Comparison of ENCODE assay signal across 1 cellular context in genomic region chr15:101723874-101724674, GRCh38.
TF ChIP-seq lines count a peak whose summit lies in the region.

Gene TARS3 (minus strand): TSS chr15:101724473. CDS start chr15:101724387, 86 bp downstream.

TF ChIP-seq in K562, 482 proteins besides CTCF, POLR2A, EP300 and RAD21 (continued from another document and continues in another):
- TF ChIP-seq ZNF609 (CRISPR knock-in tag; IDR thresholded peaks at IDR 0.05; ENCODE audit: borderline replicate concordance): no peak
- TF ChIP-seq ZNF165 (CRISPR knock-in tag; IDR thresholded peaks at IDR 0.05; ENCODE audit: borderline replicate concordance): no peak
- no peak for TF ChIP-seq SP2 (IDR thresholded peaks at IDR 0.05; ENCODE audit: extremely low read depth, low read depth, low read length, poor library complexity, severe bottlenecking)
- TF ChIP-seq SAFB (IDR thresholded peaks at IDR 0.05; ENCODE audit: borderline replicate concordance, low read depth, low read length): 0 out of 2 replicates have a peak, but pooled peaks have one; percentile 54
- TF ChIP-seq BCL6 (CRISPR knock-in tag; IDR thresholded peaks at IDR 0.05): no peak
- TF ChIP-seq MAFG (tag; conservative IDR thresholded peaks at IDR 0.05): no peak
- no peak for TF ChIP-seq ZNF696 (CRISPR knock-in tag; conservative IDR thresholded peaks at IDR 0.05)
- TF ChIP-seq NFRKB (IDR thresholded peaks at IDR 0.05; ENCODE audit: low read depth): no peak
- TF ChIP-seq NCOA6 (IDR thresholded peaks at IDR 0.05): peak; percentile 42; the same call in 1 of the 2 replicates
- 0 out of 4 replicates have a peak, but pooled peaks have one; percentile 36 to 68 for TF ChIP-seq SIN3A (IDR thresholded peaks at IDR 0.05; ENCODE audit: borderline replicate concordance in 2 of 2, control insufficient read depth in 1 of 2, low read depth in 2 of 2, low read length in 2 of 2)
- TF ChIP-seq CEBPB (tag; IDR thresholded peaks at IDR 0.05): no peak
- no peak for TF ChIP-seq ZNF507 (tag; conservative IDR thresholded peaks at IDR 0.05)
- TF ChIP-seq POLR2AphosphoS5 (IDR thresholded peaks at IDR 0.05; ENCODE audit: control insufficient read depth, insufficient read depth, low read depth, low read length): peak; percentile 64
- TF ChIP-seq ATF7 (IDR thresholded peaks at IDR 0.05): peak; percentile 79
- TF ChIP-seq ZNF764 (CRISPR knock-in tag; IDR thresholded peaks at IDR 0.05; ENCODE audit: low read depth): no peak
- TF ChIP-seq HEY1 (CRISPR knock-in tag; IDR thresholded peaks at IDR 0.05; ENCODE audit: borderline replicate concordance): no peak
- TF ChIP-seq, protein P1, sequence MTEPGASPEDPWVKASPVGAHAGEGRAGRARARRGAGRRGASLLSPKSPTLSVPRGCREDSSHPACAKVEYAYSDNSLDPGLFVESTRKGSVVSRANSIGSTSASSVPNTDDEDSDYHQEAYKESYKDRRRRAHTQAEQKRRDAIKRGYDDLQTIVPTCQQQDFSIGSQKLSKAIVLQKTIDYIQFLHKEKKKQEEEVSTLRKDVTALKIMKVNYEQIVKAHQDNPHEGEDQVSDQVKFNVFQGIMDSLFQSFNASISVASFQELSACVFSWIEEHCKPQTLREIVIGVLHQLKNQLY (CRISPR knock-in tag; conservative IDR thresholded peaks at IDR 0.05): no peak
- TF ChIP-seq, protein P2, sequence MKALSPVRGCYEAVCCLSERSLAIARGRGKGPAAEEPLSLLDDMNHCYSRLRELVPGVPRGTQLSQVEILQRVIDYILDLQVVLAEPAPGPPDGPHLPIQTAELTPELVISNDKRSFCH (CRISPR knock-in tag; IDR thresholded peaks at IDR 0.05): no peak
- TF ChIP-seq, protein P2 (tag; IDR thresholded peaks at IDR 0.05): peak; percentile 78
- no peak for TF ChIP-seq HMGN3 (IDR thresholded peaks at IDR 0.05; ENCODE audit: borderline replicate concordance, extremely low read depth, insufficient read length, low read depth, low read length)
- TF ChIP-seq GTF2F1 (IDR thresholded peaks at IDR 0.05; ENCODE audit: low read depth, low read length): no peak
- TF ChIP-seq, protein P3, sequence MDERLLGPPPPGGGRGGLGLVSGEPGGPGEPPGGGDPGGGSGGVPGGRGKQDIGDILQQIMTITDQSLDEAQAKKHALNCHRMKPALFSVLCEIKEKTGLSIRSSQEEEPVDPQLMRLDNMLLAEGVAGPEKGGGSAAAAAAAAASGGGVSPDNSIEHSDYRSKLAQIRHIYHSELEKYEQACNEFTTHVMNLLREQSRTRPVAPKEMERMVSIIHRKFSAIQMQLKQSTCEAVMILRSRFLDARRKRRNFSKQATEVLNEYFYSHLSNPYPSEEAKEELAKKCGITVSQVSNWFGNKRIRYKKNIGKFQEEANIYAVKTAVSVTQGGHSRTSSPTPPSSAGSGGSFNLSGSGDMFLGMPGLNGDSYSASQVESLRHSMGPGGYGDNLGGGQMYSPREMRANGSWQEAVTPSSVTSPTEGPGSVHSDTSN (CRISPR knock-in tag; IDR thresholded peaks at IDR 0.05; ENCODE audit: low read depth): no peak
- TF ChIP-seq, protein P3 (tag; conservative IDR thresholded peaks at IDR 0.05; ENCODE audit: low read depth): no peak
- peak; percentile 64; the same call in 1 of the 2 replicates for TF ChIP-seq KLF13 (tag; IDR thresholded peaks at IDR 0.05; ENCODE audit: borderline replicate concordance, low read depth)
- TF ChIP-seq MEF2A (IDR thresholded peaks at IDR 0.05; ENCODE audit: control insufficient read depth, low read depth, low read length): no peak
- TF ChIP-seq GATAD2B (IDR thresholded peaks at IDR 0.05; ENCODE audit: borderline replicate concordance): peak; percentile 56; the same call in 1 of the 2 replicates
- no peak for TF ChIP-seq RFX7 (CRISPR knock-in tag; IDR thresholded peaks at IDR 0.05)
- no peak for TF ChIP-seq SNRNP70 (optimal IDR thresholded peaks at IDR 0.05; ENCODE audit: low read depth, low read length)
- peak; percentile 34 to 89 (median 65) for TF ChIP-seq YY1 (IDR thresholded peaks at IDR 0.05; ENCODE audit: borderline replicate concordance in 1 of 3, control insufficient read depth in 1 of 3, extremely low read depth in 1 of 3, insufficient read depth in 3 of 3, insufficient read length in 1 of 3, insufficient replicate concordance in 2 of 3, low read depth in 1 of 3, low read length in 2 of 3)
- no peak for TF ChIP-seq TCF7 (IDR thresholded peaks at IDR 0.05; ENCODE audit: borderline replicate concordance)
- no peak for TF ChIP-seq ZNF830 (CRISPR knock-in tag; IDR thresholded peaks at IDR 0.05)
- peak; percentile 83; the same call in 1 of the 2 replicates for TF ChIP-seq ZBTB1 (CRISPR knock-in tag; IDR thresholded peaks at IDR 0.05; ENCODE audit: borderline replicate concordance, low read depth)
- TF ChIP-seq TAF7 (tag; IDR thresholded peaks at IDR 0.05): no peak
- no peak for TF ChIP-seq ZNF79 (CRISPR knock-in tag; IDR thresholded peaks at IDR 0.05; ENCODE audit: low read depth)
- TF ChIP-seq MTA2 (IDR thresholded peaks at IDR 0.05; ENCODE audit: low read depth): no peak
- no peak for TF ChIP-seq CEBPG (CRISPR knock-in tag; IDR thresholded peaks at IDR 0.05)
- TF ChIP-seq CEBPG (tag; conservative IDR thresholded peaks at IDR 0.05 in 1 of 2, IDR thresholded peaks at IDR 0.05 in 1 of 2): no peak
- TF ChIP-seq ZFP1 (CRISPR knock-in tag; IDR thresholded peaks at IDR 0.05): no peak
- peak; percentile 49; the same call in 1 of the 2 replicates for TF ChIP-seq ZNF592 (IDR thresholded peaks at IDR 0.05)
- TF ChIP-seq ZBED1 (IDR thresholded peaks at IDR 0.05): no peak
- no peak for TF ChIP-seq HDAC6 (IDR thresholded peaks at IDR 0.05; ENCODE audit: low read depth, low read length)
- TF ChIP-seq ZZZ3 (IDR thresholded peaks at IDR 0.05): no peak
- TF ChIP-seq RBM22 (IDR thresholded peaks at IDR 0.05; ENCODE audit: low read depth, low read length, poor library complexity, severe bottlenecking): no peak
- peak; percentile 95 for TF ChIP-seq MED1 (CRISPR knock-in tag; IDR thresholded peaks at IDR 0.05; ENCODE audit: borderline replicate concordance)
- peak; percentile 24; the same call in 1 of the 2 replicates for TF ChIP-seq KDM2B (CRISPR knock-in tag; IDR thresholded peaks at IDR 0.05)
- no peak for TF ChIP-seq ZNF41 (CRISPR knock-in tag; conservative IDR thresholded peaks at IDR 0.05)
- TF ChIP-seq ZBTB11 (CRISPR knock-in tag; IDR thresholded peaks at IDR 0.05): 0 out of 6 replicates have a peak, but pooled peaks of 1 of the 3 experiments have one; percentile 43
- no peak for TF ChIP-seq ZNF436 (CRISPR knock-in tag; IDR thresholded peaks at IDR 0.05)
- TF ChIP-seq ARNT (IDR thresholded peaks at IDR 0.05): no peak
- peak; percentile 43; the same call in 1 of the 2 replicates for TF ChIP-seq NFIC (IDR thresholded peaks at IDR 0.05)
- TF ChIP-seq ZNF217 (CRISPR knock-in tag; IDR thresholded peaks at IDR 0.05): no peak
- TF ChIP-seq ZNF280A (IDR thresholded peaks at IDR 0.05; ENCODE audit: low read depth, partially characterized antibody): no peak
